1 cellular context compared by ENCODE assay signal in genomic region chr5:71757590-71758543, GRCh38.
TF ChIP-seq lines count a peak whose summit lies in the region.

No MANE protein-coding gene starts in this region.

TF ChIP-seq in GM12878, 131 proteins besides CTCF, POLR2A, EP300 and RAD21 (continued from another document):
- no peak for TF ChIP-seq CUX1 (IDR thresholded peaks at IDR 0.05; ENCODE audit: insufficient replicate concordance, low read depth, low read length)
- peak; percentile 38; the same call in 1 of the 2 replicates for TF ChIP-seq YY1 (IDR thresholded peaks at IDR 0.05; ENCODE audit: low read depth, low read length)
- no peak for TF ChIP-seq WRNIP1 (IDR thresholded peaks at IDR 0.05; ENCODE audit: borderline replicate concordance, low read depth, low read length)
- TF ChIP-seq HDAC6 (IDR thresholded peaks at IDR 0.05; ENCODE audit: unreplicated experiment), result no peak
- TF ChIP-seq BHLHE40 (IDR thresholded peaks at IDR 0.05; ENCODE audit: borderline replicate concordance in 1 of 2, low read depth in 2 of 2, low read length in 1 of 2), result no peak
